8 cellular contexts compared by ENCODE assay signal in the genomic region with DNA sequence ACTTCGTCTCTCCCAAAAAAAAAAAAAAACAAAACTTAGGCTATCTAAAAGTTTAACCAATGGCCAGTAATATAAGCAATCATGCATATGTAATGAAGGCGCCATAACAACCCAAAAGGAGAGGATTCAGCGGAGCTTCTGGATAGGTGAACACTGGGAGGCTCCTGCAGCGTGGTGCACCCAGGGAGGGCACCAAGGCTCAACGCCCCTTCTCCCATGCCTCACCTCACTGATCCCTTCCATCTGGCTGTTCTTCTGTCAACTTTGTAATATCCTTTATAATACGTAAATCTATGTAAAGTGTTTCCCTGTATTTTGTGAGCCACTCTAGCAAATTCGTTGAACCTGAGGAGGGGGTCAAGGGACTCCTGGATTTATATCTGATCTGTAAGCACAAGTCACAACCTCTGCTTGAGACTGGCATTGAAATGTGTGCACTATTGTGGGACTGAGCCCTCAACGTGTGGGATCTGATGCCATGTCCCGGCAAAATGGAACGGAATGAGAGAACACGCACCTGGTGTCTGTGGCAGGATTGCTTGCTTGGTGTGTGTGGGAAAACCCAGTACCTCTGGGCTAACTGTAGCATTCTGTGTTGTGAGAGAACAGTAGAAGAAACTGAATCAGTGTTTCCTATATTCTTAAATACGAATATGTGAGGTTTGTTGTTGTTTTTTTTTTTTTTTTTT. TPM values are rescaled to one million over a fixed set of nuclear protein-coding genes. Genes with fewer than 3 reads are reported as not detected.
DNase-seq lines count a peak whose midpoint lies in the region; ATAC-seq and TF ChIP-seq lines count a peak whose summit lies in the region.

No MANE protein-coding gene starts in this region.

- peaks cover 0 to 22% (median 14%) of the 10 kb centered on the region in 4 donors for H3K4me1 ChIP-seq in sigmoid colon

- H3K4me3 ChIP-seq in fibroblast of mammary gland (ENCODE audit: control insufficient read depth, low read depth, low read length) (peak overlapping the region; percentile 29), sigmoid colon (peak overlapping the region; percentile 54 to 85 (median 70))

- no peaks in the 10 kb centered on the region for H3K27me3 ChIP-seq in sigmoid colon

- peak; percentile 1 for DNase-seq in G401 (ENCODE audit: low spot score)
- no peak for DNase-seq in fibroblast of mammary gland (ENCODE audit: low read depth)
- no peak for DNase-seq in sigmoid colon
- DNase-seq in NCI-H2029 (lab: John Stamatoyannopoulos, UW), result no peak
- no peak for DNase-seq in effector CD4-positive, alpha-beta T cell
- no peak for DNase-seq in posterior vena cava (ENCODE audit: low spot score)

- WGBS in sigmoid colon, 2 donors, result 66 to 71% methylated on average over 12 of the region's 12 CpGs

- intact Hi-C loops in sigmoid colon (cut with DNase I), result loop anchor here (10.0 kb wide), 3 partner anchors 119 to 671 kb away; a partner anchor contains a TSS
- intact Hi-C loops in posterior vena cava (cut with DNase I), result no loop called here

- peak overlapping the region; percentile 23 to 86 (median 82) for H3K27ac ChIP-seq in sigmoid colon

- H3K36me3 ChIP-seq in sigmoid colon, result peaks cover 0 to 14% (median 0%) of the 10 kb centered on the region in 4 donors

- no peak for TF ChIP-seq CTCF in fibroblast of mammary gland (conservative IDR thresholded peaks at IDR 0.05; ENCODE audit: control insufficient read depth, insufficient read depth, low read depth, low read length)
- no peak for TF ChIP-seq CTCF in sigmoid colon (IDR thresholded peaks at IDR 0.05)

- in situ Hi-C loops in G401 (cut with HindIII; ENCODE audit: low sequenced_read_pairs), result no loop called here

- TF ChIP-seq POLR2A in sigmoid colon (IDR thresholded peaks at IDR 0.05), result no peak

- no peak for TF ChIP-seq EP300 in sigmoid colon (IDR thresholded peaks at IDR 0.05)

- H3K9me3 ChIP-seq in sigmoid colon, result peaks cover 0 to 3% (median 0%) of the 10 kb centered on the region in 4 donors

- ATAC-seq in SK-N-SH treated with all-trans-retinoic acid at 6 μM for 48 hours (peak; percentile 9; the same call in 2 of the 3 replicates), GM18870 (IDR thresholded peaks at IDR 0.05; ENCODE audit: unreplicated experiment) (no peak)

TF ChIP-seq in SK-N-SH treated with all-trans-retinoic acid at 6 μM for 48 hours, 23 proteins besides CTCF, POLR2A, EP300 and RAD21:
- no peak for TF ChIP-seq ZC3H10 (CRISPR knock-in tag; IDR thresholded peaks at IDR 0.05)
- no peak for TF ChIP-seq GLIS3 (CRISPR knock-in tag; IDR thresholded peaks at IDR 0.05)
- TF ChIP-seq ISL1 (CRISPR knock-in tag; IDR thresholded peaks at IDR 0.05), result no peak
- TF ChIP-seq ZNF70 (CRISPR knock-in tag; IDR thresholded peaks at IDR 0.05), result no peak
- TF ChIP-seq PPARA (CRISPR knock-in tag; IDR thresholded peaks at IDR 0.05; ENCODE audit: borderline replicate concordance), result no peak

RNA-seq across cellular contexts. Expression of a gene that starts 0.5 kb away (rescaled TPM):
- total RNA-seq in G401 (2014; rRNA removed; shearing (Covaris generic)), result not detected in 2 replicates
- 10 to 100 TPM in 1 of 4 donors, 1 to 10 TPM in 3; 5.3 to 16.8 (median 6.4) TPM for total RNA-seq in sigmoid colon
- polyA plus RNA-seq in sigmoid colon, result 1 to 10 TPM in 2 of 3 donors, under 1 TPM in 1; 0.92 to 3.6 (median 3.6) TPM
- 1 to 10 TPM; 3.5 to 5.4 TPM for total RNA-seq in posterior vena cava

RNA-seq across cellular contexts. Expression of a gene that starts 34.8 kb away (rescaled TPM):
- total RNA-seq in G401 (2014; rRNA removed; shearing (Covaris generic)), result 3.3 and 4.9 TPM in 2 replicates
- total RNA-seq in sigmoid colon (10 to 100 TPM in 2 of 4 donors, 1 to 10 TPM in 2; 5.7 to 12.2 (median 8.7) TPM), posterior vena cava (10 to 100 TPM; 11.5 to 14.1 TPM)
- polyA plus RNA-seq in sigmoid colon, result 1 to 10 TPM; 1.6 to 4.8 (median 3.8) TPM
